In the genomic region with DNA sequence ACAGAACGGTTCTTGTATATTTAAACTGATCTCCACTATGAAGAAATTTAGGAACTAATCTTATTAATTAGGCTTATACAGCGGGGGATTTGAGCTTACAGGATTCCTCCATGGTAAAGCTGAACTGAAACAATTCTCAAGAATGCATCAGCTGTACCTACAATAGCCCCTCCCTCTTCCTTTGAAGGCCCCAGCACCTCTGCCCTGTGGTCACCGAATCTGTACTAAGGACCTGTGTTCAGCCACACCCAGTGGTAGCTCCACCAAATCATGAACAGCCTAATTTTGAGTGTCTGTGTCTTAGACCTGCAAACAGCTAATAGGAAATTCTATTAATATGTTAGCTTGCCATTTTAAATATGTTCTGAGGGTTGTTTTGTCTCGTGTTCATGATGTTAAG, we compare ENCODE assay signal across 36 cellular contexts.
"Had no signal": no experiment of that assay in that cellular context is flagged by ENCODE, and none has a peak within 500 bp of the region (broad histone marks: within the 10 kb centered on the region; RNA-seq: fewer than 3 reads in every experiment).

No MANE protein-coding gene starts in this region.

- H3K4me3 Mint-ChIP-seq: activated B cell treated with CpG ODN at 0.5 μM for 24 hours; activated CD4-positive, alpha-beta memory T cell treated with anti-CD3 and anti-CD28 coated beads for 36 hours; activated naive CD4-positive, alpha-beta T cell treated with anti-CD3 and anti-CD28 coated beads, Interleukin-2, amount 10 ng/mL, durations not matched to agents 7 days and 5 days; activated naive CD8-positive, alpha-beta T cell; activated naive CD8-positive, alpha-beta T cell treated with anti-CD3 and anti-CD28 coated beads, Interleukin-2, amount 50 U/mL, for 24 hours; activated T-cell treated with anti-CD3 and anti-CD28 coated beads, Interleukin-2, amount 50 U/mL, for 4 hours; activated T-helper 1 cell treated with anti-CD3 and anti-CD28 coated beads, Interleukin-12 subunit alpha, Interleukin-12 subunit beta, Interleukin-2, Interleukin-4 antibody, amounts not matched to agents 30 ng/mL and 10 ng/mL and 1 ng/mL, durations not matched to agents 14 hours and 24 hours and 36 hours; brain had no signal

- H3K27ac ChIP-seq: PC-9, RWPE1, VCaP had no signal

- H3K4me1 Mint-ChIP-seq: activated naive CD4-positive, alpha-beta T cell treated with anti-CD3 and anti-CD28 coated beads, Interleukin-2, amount 10 ng/mL, durations not matched to agents 7 days and 5 days; activated naive CD8-positive, alpha-beta T cell treated with anti-CD3 and anti-CD28 coated beads, Interleukin-2, amount 50 U/mL, for 24 hours had no signal

- FAIRE-seq: bronchial epithelial cell, RCC 7860 had no signal

- H2AFZ ChIP-seq: PC-9 had no signal

- H3K27ac Mint-ChIP-seq: activated B cell treated with CpG ODN at 0.5 μM for 24 hours; activated CD4-positive, alpha-beta memory T cell treated with anti-CD3 and anti-CD28 coated beads for 36 hours; activated naive CD4-positive, alpha-beta T cell treated with anti-CD3 and anti-CD28 coated beads, Interleukin-2, amount 10 ng/mL, durations not matched to agents 7 days and 5 days; activated naive CD8-positive, alpha-beta T cell; activated naive CD8-positive, alpha-beta T cell treated with anti-CD3 and anti-CD28 coated beads, Interleukin-2, amount 50 U/mL, for 24 hours; activated T-helper 1 cell treated with anti-CD3 and anti-CD28 coated beads, Interleukin-12 subunit alpha, Interleukin-12 subunit beta, Interleukin-2, Interleukin-4 antibody, amounts not matched to agents 30 ng/mL and 10 ng/mL and 1 ng/mL, durations not matched to agents 14 hours and 24 hours and 36 hours; brain had no signal

- H3K4me3 ChIP-seq: PC-9 had no signal

- ATAC-seq: activated naive CD8-positive, alpha-beta T cell treated with anti-CD3 and anti-CD28 coated beads, Interleukin-2, amount 50 U/mL, for 24 hours; activated T-cell treated with anti-CD3 and anti-CD28 coated beads, Interleukin-2, amount 50 U/mL, for 4 hours had no signal

- H3K4me2 ChIP-seq: PC-9 had no signal

- H3K9me3 Mint-ChIP-seq: activated B cell treated with CpG ODN at 0.5 μM for 24 hours; activated CD4-positive, alpha-beta memory T cell treated with anti-CD3 and anti-CD28 coated beads for 36 hours; activated naive CD4-positive, alpha-beta T cell treated with anti-CD3 and anti-CD28 coated beads, Interleukin-2, amount 10 ng/mL, durations not matched to agents 7 days and 5 days; activated naive CD8-positive, alpha-beta T cell treated with anti-CD3 and anti-CD28 coated beads, Interleukin-2, amount 50 U/mL, for 24 hours; activated T-cell treated with anti-CD3 and anti-CD28 coated beads, Interleukin-2, amount 50 U/mL, for 4 hours; activated T-helper 1 cell treated with anti-CD3 and anti-CD28 coated beads, Interleukin-12 subunit alpha, Interleukin-12 subunit beta, Interleukin-2, Interleukin-4 antibody, amounts not matched to agents 30 ng/mL and 10 ng/mL and 1 ng/mL, durations not matched to agents 14 hours and 24 hours and 36 hours; brain had no signal

- H3K27me3 Mint-ChIP-seq: activated B cell treated with CpG ODN at 0.5 μM for 24 hours; activated naive CD8-positive, alpha-beta T cell had no signal

- DNase-seq: activated B cell treated with CpG ODN at 0.5 μM for 24 hours; activated CD4-positive, alpha-beta memory T cell treated with anti-CD3 and anti-CD28 coated beads for 36 hours; activated CD4-positive, alpha-beta T cell treated with anti-CD3 and anti-CD28 coated beads for 4 hours; activated CD4-positive, alpha-beta T cell treated with anti-CD3 and anti-CD28 coated beads, Interleukin-2, amount 50 U/mL, for 1 hour; activated CD4-positive, CD25-positive, alpha-beta regulatory T cell treated with anti-CD3 and anti-CD28 coated beads, Interleukin-2, amount 50 U/mL, for 72 hours; activated CD8-positive, alpha-beta memory T cell treated with anti-CD3 and anti-CD28 coated beads, Interleukin-2, amount 50 U/mL, for 4 hours; activated naive CD4-positive, alpha-beta T cell treated with anti-CD3 and anti-CD28 coated beads, Interleukin-2, amount 10 ng/mL, durations not matched to agents 7 days and 5 days; activated naive CD8-positive, alpha-beta T cell treated with anti-CD3 and anti-CD28 coated beads, Interleukin-2, amount 50 U/mL, for 24 hours; activated T-cell treated with anti-CD3 and anti-CD28 coated beads for 4 hours; activated T-cell treated with anti-CD3 and anti-CD28 coated beads, Interleukin-2, amount 50 U/mL, for 4 hours; anterior cingulate cortex; caudate nucleus; cerebellar nuclear complex; cortex of kidney; NCI-H1105 treated with DMSO at 0.1 percent for 48 hours; NCI-H1436; NCI-H1694; NCI-H1930; NCI-H2081 treated with DMSO at 0.1 percent for 48 hours; NCI-H510A; NCI-H526; NCI-H774; NK-92 treated with Interleukin-12 subunit alpha and Interleukin-12 subunit beta, amount 100 ng/mL, for 24 hours; PC-9; Right ventricle myocardium superior; SW 1271; T-helper 1 cell; T-helper 2 cell; T-helper 9 cell had no signal

- H3K36me3 Mint-ChIP-seq: activated CD4-positive, alpha-beta memory T cell treated with anti-CD3 and anti-CD28 coated beads for 36 hours; activated naive CD4-positive, alpha-beta T cell treated with anti-CD3 and anti-CD28 coated beads, Interleukin-2, amount 10 ng/mL, durations not matched to agents 7 days and 5 days; activated naive CD8-positive, alpha-beta T cell; brain had no signal
